Comparison of ENCODE assay signal across 2 cellular contexts in the genomic region with DNA sequence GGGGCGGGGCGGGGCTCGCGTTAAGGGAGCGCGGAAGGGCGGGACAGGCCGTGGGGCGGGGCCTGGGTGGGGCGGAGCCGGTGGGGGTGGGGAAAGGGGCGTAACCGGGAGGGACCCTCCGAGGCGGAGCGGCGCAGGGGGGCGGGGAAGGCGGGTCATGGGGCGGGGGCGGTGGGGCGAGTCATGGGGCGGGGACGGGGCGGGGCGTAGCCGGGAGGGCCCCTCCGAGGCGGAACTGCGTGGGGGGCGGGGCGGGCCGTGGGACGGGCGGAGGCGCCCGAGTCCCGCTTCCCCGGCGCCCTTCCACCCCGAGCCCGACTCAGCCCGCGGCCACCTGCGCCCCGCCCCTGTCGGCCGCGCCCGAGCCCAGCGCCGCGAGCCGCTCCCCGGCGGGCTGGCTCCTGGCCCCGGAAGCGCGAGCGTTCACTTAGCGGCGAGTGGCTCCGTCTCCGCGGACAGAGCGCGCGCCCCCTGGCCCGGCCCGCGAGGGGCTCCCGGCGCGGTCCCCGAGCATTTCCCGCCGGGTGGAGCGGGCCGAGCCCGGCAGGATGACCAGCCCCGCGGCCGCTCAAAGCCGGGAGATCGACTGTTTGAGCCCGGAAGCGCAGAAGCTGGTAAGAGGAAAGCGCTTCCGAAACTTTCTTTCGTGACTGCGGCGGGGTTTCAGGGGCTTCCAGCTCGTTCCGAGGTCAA.
TF ChIP-seq lines count a peak whose summit lies in the region.

No MANE protein-coding gene starts in this region.

TF ChIP-seq in IMR-90, 13 proteins besides CTCF, POLR2A, EP300 and RAD21 (continued from another document):
- TF ChIP-seq, protein P1, sequence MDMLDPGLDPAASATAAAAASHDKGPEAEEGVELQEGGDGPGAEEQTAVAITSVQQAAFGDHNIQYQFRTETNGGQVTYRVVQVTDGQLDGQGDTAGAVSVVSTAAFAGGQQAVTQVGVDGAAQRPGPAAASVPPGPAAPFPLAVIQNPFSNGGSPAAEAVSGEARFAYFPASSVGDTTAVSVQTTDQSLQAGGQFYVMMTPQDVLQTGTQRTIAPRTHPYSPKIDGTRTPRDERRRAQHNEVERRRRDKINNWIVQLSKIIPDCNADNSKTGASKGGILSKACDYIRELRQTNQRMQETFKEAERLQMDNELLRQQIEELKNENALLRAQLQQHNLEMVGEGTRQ (IDR thresholded peaks at IDR 0.05; ENCODE audit: low read depth, low read length) = no peak
- TF ChIP-seq RFX5 (IDR thresholded peaks at IDR 0.05; ENCODE audit: low read depth, low read length) = no peak
- no peak for TF ChIP-seq NFE2L2 (IDR thresholded peaks at IDR 0.05; ENCODE audit: low read depth, low read length)
- no peak for TF ChIP-seq CHD1 (IDR thresholded peaks at IDR 0.05; ENCODE audit: low read depth, low read length)
- no peak for TF ChIP-seq MAFK (IDR thresholded peaks at IDR 0.05; ENCODE audit: low read depth, low read length)

TF ChIP-seq in neural cell, 6 proteins besides CTCF, POLR2A, EP300 and RAD21:
- TF ChIP-seq, protein P2, sequence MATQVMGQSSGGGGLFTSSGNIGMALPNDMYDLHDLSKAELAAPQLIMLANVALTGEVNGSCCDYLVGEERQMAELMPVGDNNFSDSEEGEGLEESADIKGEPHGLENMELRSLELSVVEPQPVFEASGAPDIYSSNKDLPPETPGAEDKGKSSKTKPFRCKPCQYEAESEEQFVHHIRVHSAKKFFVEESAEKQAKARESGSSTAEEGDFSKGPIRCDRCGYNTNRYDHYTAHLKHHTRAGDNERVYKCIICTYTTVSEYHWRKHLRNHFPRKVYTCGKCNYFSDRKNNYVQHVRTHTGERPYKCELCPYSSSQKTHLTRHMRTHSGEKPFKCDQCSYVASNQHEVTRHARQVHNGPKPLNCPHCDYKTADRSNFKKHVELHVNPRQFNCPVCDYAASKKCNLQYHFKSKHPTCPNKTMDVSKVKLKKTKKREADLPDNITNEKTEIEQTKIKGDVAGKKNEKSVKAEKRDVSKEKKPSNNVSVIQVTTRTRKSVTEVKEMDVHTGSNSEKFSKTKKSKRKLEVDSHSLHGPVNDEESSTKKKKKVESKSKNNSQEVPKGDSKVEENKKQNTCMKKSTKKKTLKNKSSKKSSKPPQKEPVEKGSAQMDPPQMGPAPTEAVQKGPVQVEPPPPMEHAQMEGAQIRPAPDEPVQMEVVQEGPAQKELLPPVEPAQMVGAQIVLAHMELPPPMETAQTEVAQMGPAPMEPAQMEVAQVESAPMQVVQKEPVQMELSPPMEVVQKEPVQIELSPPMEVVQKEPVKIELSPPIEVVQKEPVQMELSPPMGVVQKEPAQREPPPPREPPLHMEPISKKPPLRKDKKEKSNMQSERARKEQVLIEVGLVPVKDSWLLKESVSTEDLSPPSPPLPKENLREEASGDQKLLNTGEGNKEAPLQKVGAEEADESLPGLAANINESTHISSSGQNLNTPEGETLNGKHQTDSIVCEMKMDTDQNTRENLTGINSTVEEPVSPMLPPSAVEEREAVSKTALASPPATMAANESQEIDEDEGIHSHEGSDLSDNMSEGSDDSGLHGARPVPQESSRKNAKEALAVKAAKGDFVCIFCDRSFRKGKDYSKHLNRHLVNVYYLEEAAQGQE (IDR thresholded peaks at IDR 0.05; ENCODE audit: borderline replicate concordance) = no peak
- TF ChIP-seq SMC3 (conservative IDR thresholded peaks at IDR 0.05; ENCODE audit: poor library complexity) (no peak), EZH2 (IDR thresholded peaks at IDR 0.05; ENCODE audit: borderline replicate concordance, insufficient read depth, low read length, poor library complexity, severe bottlenecking) (no peak), TAF1 (IDR thresholded peaks at IDR 0.05; ENCODE audit: low read depth) (no peak), MXI1 (conservative IDR thresholded peaks at IDR 0.05; ENCODE audit: poor library complexity, severe bottlenecking) (no peak), POLR2AphosphoS5 (IDR thresholded peaks at IDR 0.05) (no peak)
